ENCODE assay signal across 18 cellular contexts in the genomic region with DNA sequence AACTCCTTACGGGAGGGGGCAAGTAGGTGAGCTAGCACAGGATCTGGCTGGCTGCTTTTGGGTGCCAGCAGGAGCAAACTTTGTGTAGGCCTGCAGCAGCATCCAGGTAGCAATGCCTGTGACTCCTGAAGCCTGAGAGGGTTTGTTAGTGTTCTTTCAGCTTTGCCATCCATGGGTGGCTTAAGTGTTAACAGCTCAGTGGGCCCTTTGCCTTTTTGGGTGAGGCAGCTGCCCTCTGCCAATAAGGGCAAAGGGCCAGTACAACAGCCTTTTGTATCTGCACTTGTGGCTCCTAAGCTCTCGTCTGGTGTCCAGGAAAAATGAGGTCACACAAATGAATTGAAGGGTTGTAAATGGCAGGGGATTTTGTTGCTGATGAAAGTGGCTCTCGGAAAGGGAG.
"Had no signal": no experiment of that assay in that cellular context is flagged by ENCODE, and none has a peak within 500 bp of the region (broad histone marks: within the 10 kb centered on the region; RNA-seq: fewer than 3 reads in every experiment).

No MANE protein-coding gene starts in this region.

- H3K36me3 Mint-ChIP-seq: naive thymus-derived CD8-positive, alpha-beta T cell had no signal

- H3K4me1 Mint-ChIP-seq: endodermal cell; naive thymus-derived CD8-positive, alpha-beta T cell had no signal

- H3K4me3 Mint-ChIP-seq: endodermal cell; naive thymus-derived CD8-positive, alpha-beta T cell had no signal

- H3K36me3 ChIP-seq: cardiac muscle cell, heart right ventricle, lower lobe of right lung, stomach, thoracic aorta had no signal

- H3K9me3 Mint-ChIP-seq: endodermal cell had no signal

- H3K27me3 ChIP-seq: cardiac muscle cell, heart right ventricle, stomach had no signal

- H3K4me3 ChIP-seq: cardiac muscle cell, heart right ventricle, lower lobe of right lung, stomach, thoracic aorta had no signal

- H3K27ac Mint-ChIP-seq: naive thymus-derived CD8-positive, alpha-beta T cell had no signal

- H3K27me3 Mint-ChIP-seq: naive thymus-derived CD8-positive, alpha-beta T cell had no signal

- DNase-seq: cerebellar nuclear complex; effector CD4-positive, alpha-beta T cell; endodermal cell; erythroblast; foreskin melanocyte; heart right ventricle; lower lobe of right lung; mesendoderm; naive thymus-derived CD8-positive, alpha-beta T cell; posterior cingulate gyrus; small intestine; stimulated activated CD4-positive, alpha-beta T cell treated with anti-CD3 and anti-CD28 coated beads, Interleukin-12 subunit alpha, Interleukin-12 subunit beta, amount 100 ng/mL, for 4 hours; stimulated activated naive CD4-positive, alpha-beta T cell; stomach; trophoblast cell had no signal

- H3K27ac ChIP-seq: cardiac muscle cell, heart right ventricle, lower lobe of right lung, stomach, thoracic aorta had no signal

- H3K4me1 ChIP-seq: lower lobe of right lung, stomach had no signal

- H3K9me3 ChIP-seq: thoracic aorta had no signal

- ATAC-seq: left lobe of liver; lower lobe of right lung; naive thymus-derived CD8-positive, alpha-beta T cell had no signal
